Comparison of ENCODE assay signal across 1 cellular context in the genomic region with DNA sequence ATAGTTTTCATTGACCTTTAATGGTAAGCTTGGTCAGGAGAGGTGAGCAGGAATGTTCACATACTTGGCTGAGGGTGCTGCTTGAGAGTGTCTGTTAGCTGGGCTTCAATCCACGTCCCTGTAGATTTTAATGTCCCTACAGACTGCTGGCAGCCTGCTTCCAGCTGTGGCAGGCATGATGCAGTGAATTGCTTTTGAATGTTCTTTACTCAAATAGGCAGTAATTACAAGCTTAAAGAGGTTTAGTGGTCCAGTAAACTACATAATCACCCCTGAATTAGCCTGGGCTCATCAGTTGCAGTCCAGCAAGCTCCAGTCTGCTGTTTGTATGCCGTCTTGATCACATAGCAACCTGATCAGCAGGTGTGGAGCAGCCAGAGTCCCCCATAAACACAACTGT.
TF ChIP-seq lines count a peak whose summit lies in the region.

No MANE protein-coding gene starts in this region.

TF ChIP-seq in SK-N-SH, 30 proteins besides CTCF, POLR2A, EP300 and RAD21 (continued from another document):
- TF ChIP-seq REST (IDR thresholded peaks at IDR 0.05; ENCODE audit: low read depth, low read length), result no peak
